Comparison of ENCODE assay signal across 8 cellular contexts in the genomic region with DNA sequence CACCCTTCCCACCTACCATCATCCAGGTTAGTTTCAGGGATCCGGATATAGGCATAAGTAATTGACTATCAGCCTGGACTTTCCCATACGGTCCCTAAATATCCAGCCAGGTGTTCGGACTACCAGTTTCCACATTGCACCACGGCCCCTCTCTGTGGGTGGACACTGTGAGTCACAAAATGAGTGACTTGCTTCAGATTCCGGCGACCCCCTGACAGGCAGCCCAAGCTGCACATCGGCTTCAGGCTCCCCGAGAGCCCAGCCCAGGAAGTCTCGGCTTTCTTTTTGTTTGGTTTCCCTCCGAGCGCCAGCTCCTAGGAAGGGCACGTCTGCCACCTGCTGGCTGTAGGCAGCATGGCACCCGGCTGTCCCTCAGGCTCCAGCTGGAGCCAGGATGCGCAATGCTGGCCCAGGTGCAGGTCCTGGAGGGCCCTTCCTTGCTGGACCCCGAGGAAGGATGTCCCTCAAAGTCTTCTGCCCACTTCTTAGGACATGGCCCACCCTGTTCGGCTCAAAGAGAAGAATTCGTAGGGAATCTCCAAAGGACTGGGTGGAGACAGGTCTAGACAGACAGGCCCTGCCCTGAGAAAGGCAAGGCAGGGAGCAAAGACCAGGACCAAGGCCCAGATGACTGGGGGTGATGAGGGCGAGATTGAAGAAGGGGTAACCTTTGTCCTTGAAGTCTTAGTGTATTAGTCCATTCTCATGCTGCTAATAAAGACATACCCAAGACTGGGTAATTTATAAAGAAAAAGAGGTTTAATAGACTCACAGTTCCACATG. TPM values are rescaled to one million over a fixed set of nuclear protein-coding genes. Genes with fewer than 3 reads are reported as not detected.
DNase-seq lines count a peak whose midpoint lies in the region; ATAC-seq and TF ChIP-seq lines count a peak whose summit lies in the region.

No MANE protein-coding gene starts in this region.

- H3K27ac ChIP-seq in CD8-positive, alpha-beta T cell (ENCODE audit: low read depth, low read length) = no peak overlapping the region
- no peak overlapping the region for H3K27ac ChIP-seq in OCI-LY1 (ENCODE audit: low read depth, low read length, poor library complexity, severe bottlenecking)
- H3K27ac ChIP-seq in esophagus muscularis mucosa (replicated peaks in 1 of 4) = no peak overlapping the region
- H3K27ac ChIP-seq in naive thymus-derived CD4-positive, alpha-beta T cell (ENCODE audit: low read depth, low read length) = no peak overlapping the region

- H3K9me3 Mint-ChIP-seq in CD8-positive, alpha-beta T cell = no peaks in the 10 kb centered on the region
- no peaks in the 10 kb centered on the region for H3K9me3 Mint-ChIP-seq in activated T-cell treated with anti-CD3 and anti-CD28 coated beads, Interleukin-2, amount 50 U/mL, for 24 hours
- peaks cover 0 to 2% (median 0%) of the 10 kb centered on the region in 11 donors for H3K9me3 Mint-ChIP-seq in naive thymus-derived CD4-positive, alpha-beta T cell

- no peak overlapping the region for H3K27ac Mint-ChIP-seq in CD8-positive, alpha-beta T cell
- no peak overlapping the region for H3K27ac Mint-ChIP-seq in activated T-cell treated with anti-CD3 and anti-CD28 coated beads, Interleukin-2, amount 50 U/mL, for 24 hours
- H3K27ac Mint-ChIP-seq in naive thymus-derived CD4-positive, alpha-beta T cell = peak overlapping the region in 2 of 9 donors; percentile 17 to 21

- peaks cover 5% of the 10 kb centered on the region for H3K4me1 ChIP-seq in CD8-positive, alpha-beta T cell (ENCODE audit: insufficient read depth, low read length)
- no peaks in the 10 kb centered on the region for H3K4me1 ChIP-seq in OCI-LY1 (ENCODE audit: insufficient read depth, low read length, severe bottlenecking)
- H3K4me1 ChIP-seq in esophagus muscularis mucosa = peaks cover 0 to 5% (median 0%) of the 10 kb centered on the region in 4 donors
- peaks cover 0 to 7% of the 10 kb centered on the region in 2 donors for H3K4me1 ChIP-seq in naive thymus-derived CD4-positive, alpha-beta T cell (ENCODE audit: control insufficient read depth in 2 of 2, insufficient read depth in 2 of 2, low read length in 2 of 2)

- H3K36me3 Mint-ChIP-seq in CD8-positive, alpha-beta T cell = no peaks in the 10 kb centered on the region
- no peaks in the 10 kb centered on the region for H3K36me3 Mint-ChIP-seq in activated T-cell treated with anti-CD3 and anti-CD28 coated beads, Interleukin-2, amount 50 U/mL, for 24 hours (ENCODE audit: low read depth)
- H3K36me3 Mint-ChIP-seq in naive thymus-derived CD4-positive, alpha-beta T cell = no peaks in the 10 kb centered on the region

- H3K27me3 Mint-ChIP-seq in CD8-positive, alpha-beta T cell (ENCODE audit: low read depth) = peaks cover 5% of the 10 kb centered on the region
- peaks cover 14% of the 10 kb centered on the region for H3K27me3 Mint-ChIP-seq in activated T-cell treated with anti-CD3 and anti-CD28 coated beads, Interleukin-2, amount 50 U/mL, for 24 hours
- H3K27me3 Mint-ChIP-seq in naive thymus-derived CD4-positive, alpha-beta T cell = peaks cover 2 to 10% (median 5%) of the 10 kb centered on the region in 5 donors

- no peaks in the 10 kb centered on the region for H3K9me2 ChIP-seq in OCI-LY1 (ENCODE audit: low read depth, low read length)

- no peaks in the 10 kb centered on the region for H3K9me3 ChIP-seq in CD8-positive, alpha-beta T cell (ENCODE audit: low read length)
- H3K9me3 ChIP-seq in OCI-LY1 (ENCODE audit: low read length) (no peaks in the 10 kb centered on the region), esophagus muscularis mucosa (no peaks in the 10 kb centered on the region)
- H3K9me3 ChIP-seq in naive thymus-derived CD4-positive, alpha-beta T cell (ENCODE audit: control insufficient read depth in 2 of 3, low read length in 3 of 3) = no peaks in the 10 kb centered on the region

- peak; percentile 92 for ATAC-seq in CD8-positive, alpha-beta T cell
- ATAC-seq in GM19397 (IDR thresholded peaks at IDR 0.05; ENCODE audit: unreplicated experiment) (peak; percentile 97), HG03520 (IDR thresholded peaks at IDR 0.05; ENCODE audit: unreplicated experiment) (peak; percentile 86)
- peak; percentile 90 for ATAC-seq in naive thymus-derived CD4-positive, alpha-beta T cell

- H3K4me3 ChIP-seq in CD8-positive, alpha-beta T cell (ENCODE audit: low read depth, low read length) = peak overlapping the region; percentile 20
- H3K4me3 ChIP-seq in OCI-LY1 (ENCODE audit: low read depth, low read length, poor library complexity, severe bottlenecking) (no peak overlapping the region), esophagus muscularis mucosa (peak overlapping the region; percentile 38 to 55 (median 46))
- H3K4me3 ChIP-seq in naive thymus-derived CD4-positive, alpha-beta T cell (ENCODE audit: low read length) = peak overlapping the region; percentile 59

- WGBS in esophagus muscularis mucosa = 18% methylated on average over 10 of the region's 18 CpGs

- peak; percentile 42 to 74 (median 56) for DNase-seq in CD8-positive, alpha-beta T cell
- peak; percentile 79 for DNase-seq in activated T-cell treated with anti-CD3 and anti-CD28 coated beads, Interleukin-2, amount 50 U/mL, for 24 hours
- no peak for DNase-seq in esophagus muscularis mucosa (ENCODE audit: extremely low spot score)
- DNase-seq in naive thymus-derived CD4-positive, alpha-beta T cell = peak; percentile 24 to 69 (median 54)
- peak; percentile 23 to 40 for DNase-seq in stimulated activated CD8-positive, alpha-beta memory T cell treated with anti-CD3 and anti-CD28 coated beads, Interleukin-7, amount 100 ng/mL, for 48 hours (ENCODE audit: extremely low read depth in 1 of 2, low read depth in 1 of 2)

- H3K9ac ChIP-seq in OCI-LY1 (ENCODE audit: low read length) = no peak overlapping the region

- peaks cover 4% of the 10 kb centered on the region for H3K4me1 Mint-ChIP-seq in CD8-positive, alpha-beta T cell (ENCODE audit: low read depth)
- H3K4me1 Mint-ChIP-seq in activated T-cell treated with anti-CD3 and anti-CD28 coated beads, Interleukin-2, amount 50 U/mL, for 24 hours (ENCODE audit: low read depth) = peaks cover 5% of the 10 kb centered on the region
- peaks cover 0 to 8% (median 5%) of the 10 kb centered on the region in 7 donors for H3K4me1 Mint-ChIP-seq in naive thymus-derived CD4-positive, alpha-beta T cell

- CTCF ChIA-PET in CD8-positive, alpha-beta T cell (lab: Charles Lee) = interaction anchor here (0.5 to 2.7 kb wide), 12 partner anchors 9 to 818 kb away, joined by 3 to 13 read pairs (median 4); no protein-coding TSS in a partner anchor
- CTCF ChIA-PET in naive thymus-derived CD4-positive, alpha-beta T cell (lab: Charles Lee) = interaction anchor here (0.7 to 1.6 kb wide), 4 partner anchors 9 to 17 kb away, joined by 3 to 4 read pairs (median 4); partner anchors contain the start of gene HABP2

- POLR2A ChIA-PET in CD8-positive, alpha-beta T cell (lab: Charles Lee) = no interaction called here
- POLR2A ChIA-PET in naive thymus-derived CD4-positive, alpha-beta T cell (lab: Charles Lee) = no interaction called here

- TF ChIP-seq POLR2A in esophagus muscularis mucosa (IDR thresholded peaks at IDR 0.05; ENCODE audit: low read depth) = no peak

- H3K27me3 ChIP-seq in CD8-positive, alpha-beta T cell (ENCODE audit: insufficient read depth, low read length) = no peaks in the 10 kb centered on the region
- H3K27me3 ChIP-seq in OCI-LY1 (ENCODE audit: insufficient read depth, low read length) (no peaks in the 10 kb centered on the region), esophagus muscularis mucosa (peaks cover 0 to 13% (median 0%) of the 10 kb centered on the region in 4 donors)
- no peaks in the 10 kb centered on the region for H3K27me3 ChIP-seq in naive thymus-derived CD4-positive, alpha-beta T cell (ENCODE audit: control insufficient read depth in 2 of 2, insufficient read depth in 2 of 2, low read length in 2 of 2)

- H4K20me1 ChIP-seq in OCI-LY1 (ENCODE audit: insufficient read depth, low read length) = no peaks in the 10 kb centered on the region

- peak overlapping the region; percentile 12; the same call in 1 of the 2 replicates for H3K4me2 ChIP-seq in OCI-LY1 (ENCODE audit: low read length)

- H3K79me2 ChIP-seq in OCI-LY1 (ENCODE audit: insufficient read depth, low read length) = no peaks in the 10 kb centered on the region

- intact Hi-C loops in CD8-positive, alpha-beta T cell (cut with DNase I, micrococcal nuclease) = loop anchor here (5.0 to 10.0 kb wide), 4 partner anchors 436 to 1091 kb away; no protein-coding TSS in a partner anchor
- intact Hi-C loops in esophagus muscularis mucosa (cut with DNase I) = no loop called here
- intact Hi-C loops in naive thymus-derived CD4-positive, alpha-beta T cell (cut with micrococcal nuclease) = loop anchor here (1.0 to 10.0 kb wide), 5 partner anchors 42 to 1091 kb away; no protein-coding TSS in a partner anchor

- H3K36me3 ChIP-seq in CD8-positive, alpha-beta T cell (ENCODE audit: insufficient read depth, low read length) = no peaks in the 10 kb centered on the region
- H3K36me3 ChIP-seq in OCI-LY1 (ENCODE audit: insufficient read depth, low read length) = no peaks in the 10 kb centered on the region
- H3K36me3 ChIP-seq in esophagus muscularis mucosa = no peaks in the 10 kb centered on the region
- H3K36me3 ChIP-seq in naive thymus-derived CD4-positive, alpha-beta T cell (ENCODE audit: control insufficient read depth in 2 of 3, insufficient read depth in 3 of 3, low read length in 3 of 3) = no peaks in the 10 kb centered on the region

- peak; percentile 93 for TF ChIP-seq CTCF in CD8-positive, alpha-beta T cell (IDR thresholded peaks at IDR 0.05)
- TF ChIP-seq CTCF in OCI-LY1 (IDR thresholded peaks at IDR 0.05; ENCODE audit: low read length) = peak; percentile 88
- TF ChIP-seq CTCF in esophagus muscularis mucosa (IDR thresholded peaks at IDR 0.05) = peak in 2 of 3 experiments; percentile 92 to 96

- H2AFZ ChIP-seq in OCI-LY1 (ENCODE audit: low read length) = no peak overlapping the region

- no peaks in the 10 kb centered on the region for H3F3A ChIP-seq in OCI-LY1 (ENCODE audit: insufficient read depth, low read length)

- peak overlapping the region; percentile 80 for H3K4me3 Mint-ChIP-seq in CD8-positive, alpha-beta T cell
- peak overlapping the region; percentile 69 for H3K4me3 Mint-ChIP-seq in activated T-cell treated with anti-CD3 and anti-CD28 coated beads, Interleukin-2, amount 50 U/mL, for 24 hours
- H3K4me3 Mint-ChIP-seq in naive thymus-derived CD4-positive, alpha-beta T cell = peak overlapping the region; percentile 61 to 87 (median 80)

- no peak for TF ChIP-seq EP300 in esophagus muscularis mucosa (IDR thresholded peaks at IDR 0.05)

RNA-seq across cellular contexts. Expression of gene HABP2, which starts 10.6 kb away (rescaled TPM):
- not detected for total RNA-seq in CD8-positive, alpha-beta T cell
- total RNA-seq in esophagus muscularis mucosa = not detected
- total RNA-seq in naive thymus-derived CD4-positive, alpha-beta T cell = not detected
- polyA plus RNA-seq in naive thymus-derived CD4-positive, alpha-beta T cell = not detected
